In the genomic region with DNA sequence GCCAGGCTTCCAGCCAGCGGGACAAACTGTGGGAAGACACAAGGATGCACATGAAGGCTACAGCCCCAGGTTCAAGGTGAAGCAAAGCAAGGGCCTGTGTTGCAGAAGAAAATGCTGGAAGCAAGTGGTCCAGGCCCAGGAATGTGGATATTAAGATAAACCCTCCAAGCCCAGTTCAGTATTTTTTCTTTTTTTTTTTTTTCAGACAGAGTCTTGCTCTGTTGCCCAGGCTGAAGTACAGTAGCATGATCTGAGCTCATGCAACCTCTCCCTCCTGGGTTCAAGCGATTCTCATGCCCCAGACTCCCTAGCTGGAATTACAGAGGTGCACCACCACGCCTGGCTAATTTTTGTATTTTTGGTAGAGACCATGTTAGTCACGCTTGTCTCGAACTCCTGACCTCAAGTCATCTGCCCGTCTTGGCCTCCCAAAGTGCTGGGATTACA, we compare ENCODE assay signal across 16 cellular contexts. TPM values are rescaled to one million over a fixed set of nuclear protein-coding genes. Genes with fewer than 3 reads are reported as not detected.
A peak's percentile ranks its signal among the peaks of the same experiment; 100 is the strongest.
DNase-seq lines count a peak whose midpoint lies in the region; ATAC-seq and TF ChIP-seq lines count a peak whose summit lies in the region.
"Had no signal": no experiment of that assay in that cellular context is flagged by ENCODE, and none has a peak within 500 bp of the region (broad histone marks: within the 10 kb centered on the region; RNA-seq: fewer than 3 reads in every experiment).

No MANE protein-coding gene starts in this region.

- no peak for ATAC-seq in DND-41 (ENCODE audit: insufficient read depth, low read depth)
- no peak for ATAC-seq in T-helper 17 cell
- no peak for ATAC-seq in HG03520 (IDR thresholded peaks at IDR 0.05; ENCODE audit: unreplicated experiment)

- H4K20me1 ChIP-seq in DND-41 (ENCODE audit: insufficient read depth, low read length), result no peaks in the 10 kb centered on the region

- H3K27me3 Mint-ChIP-seq in activated CD4-positive, alpha-beta memory T cell treated with anti-CD3 and anti-CD28 coated beads for 36 hours, result no peaks in the 10 kb centered on the region
- H3K27me3 Mint-ChIP-seq in activated CD4-positive, alpha-beta memory T cell treated with anti-CD3 and anti-CD28 coated beads, Interleukin-2, amount 10 ng/mL, durations not matched to agents 7 days and 5 days, result no peaks in the 10 kb centered on the region
- no peaks in the 10 kb centered on the region for H3K27me3 Mint-ChIP-seq in T-helper 17 cell

- no peak for TF ChIP-seq CTCF in DND-41 (IDR thresholded peaks at IDR 0.05; ENCODE audit: borderline replicate concordance, extremely low read depth, low read length, poor library complexity, severe bottlenecking)

- H3K4me1 ChIP-seq in DND-41 (ENCODE audit: insufficient read depth, low read length) (peaks cover 27% of the 10 kb centered on the region), stomach smooth muscle (ENCODE audit: control insufficient read depth, insufficient read depth, low read length) (peaks cover 37% of the 10 kb centered on the region)

- peaks cover 15% of the 10 kb centered on the region for H3K79me2 ChIP-seq in DND-41 (ENCODE audit: insufficient read depth, low read length)

- POLR2A ChIA-PET in activated CD4-positive, alpha-beta memory T cell treated with anti-CD3 and anti-CD28 coated beads for 36 hours (lab: Charles Lee), result interaction anchor here (1.1 kb wide), 1 partner anchor 9 kb away, joined by 3 read pairs; a partner anchor contains a TSS
- POLR2A ChIA-PET in activated CD4-positive, alpha-beta memory T cell treated with anti-CD3 and anti-CD28 coated beads, Interleukin-2, amount 10 ng/mL, durations not matched to agents 7 days and 5 days (lab: Charles Lee), result interaction anchor here (1.0 to 14.7 kb wide), 2 partner anchors 16 to 21 kb away, joined by 3 to 574 read pairs; a partner anchor contains a TSS

- no peaks in the 10 kb centered on the region for H3K9me3 Mint-ChIP-seq in activated CD4-positive, alpha-beta memory T cell treated with anti-CD3 and anti-CD28 coated beads for 36 hours
- H3K9me3 Mint-ChIP-seq in activated CD4-positive, alpha-beta memory T cell treated with anti-CD3 and anti-CD28 coated beads, Interleukin-2, amount 10 ng/mL, durations not matched to agents 7 days and 5 days, result no peaks in the 10 kb centered on the region
- H3K9me3 Mint-ChIP-seq: CD8-positive, alpha-beta T cell had no signal

- peaks cover 30% of the 10 kb centered on the region for H3K36me3 Mint-ChIP-seq in activated CD4-positive, alpha-beta memory T cell treated with anti-CD3 and anti-CD28 coated beads for 36 hours
- H3K36me3 Mint-ChIP-seq in activated CD4-positive, alpha-beta memory T cell treated with anti-CD3 and anti-CD28 coated beads, Interleukin-2, amount 10 ng/mL, durations not matched to agents 7 days and 5 days (ENCODE audit: low read depth), result peaks cover 36% of the 10 kb centered on the region
- peaks cover 5% of the 10 kb centered on the region for H3K36me3 Mint-ChIP-seq in T-helper 17 cell (ENCODE audit: low read depth)

- H3K4me3 ChIP-seq in DND-41 (ENCODE audit: low read depth in 1 of 2, low read length in 2 of 2), result no peak overlapping the region
- no peak overlapping the region for H3K4me3 ChIP-seq in stomach smooth muscle (ENCODE audit: low read length in 2 of 2)
- H3K4me3 ChIP-seq: A549, BLaER1, MG63 had no signal

- H2AFZ ChIP-seq in DND-41 (ENCODE audit: low read depth, low read length), result no peak overlapping the region

- H3K4me1 Mint-ChIP-seq in activated CD4-positive, alpha-beta memory T cell treated with anti-CD3 and anti-CD28 coated beads for 36 hours (ENCODE audit: low read depth), result peaks cover 36% of the 10 kb centered on the region
- peaks cover 44% of the 10 kb centered on the region for H3K4me1 Mint-ChIP-seq in activated CD4-positive, alpha-beta memory T cell treated with anti-CD3 and anti-CD28 coated beads, Interleukin-2, amount 10 ng/mL, durations not matched to agents 7 days and 5 days
- H3K4me1 Mint-ChIP-seq in T-helper 17 cell, result peaks cover 30% of the 10 kb centered on the region

- H3K27me3 ChIP-seq in DND-41 (ENCODE audit: insufficient read depth, low read length, poor library complexity) (no peaks in the 10 kb centered on the region), stomach smooth muscle (ENCODE audit: control insufficient read depth in 1 of 2, insufficient read depth in 2 of 2, low read length in 2 of 2) (no peaks in the 10 kb centered on the region)
- H3K27me3 ChIP-seq: BLaER1, MG63 had no signal

- H3K4me2 ChIP-seq in DND-41 (ENCODE audit: insufficient read depth, low read length), result no peak overlapping the region
- H3K4me2 ChIP-seq: SK-N-SH had no signal

- no peaks in the 10 kb centered on the region; the same call in 1 of the 2 replicates for H3K36me3 ChIP-seq in DND-41 (ENCODE audit: insufficient read depth, low read length)
- peaks cover 16 to 17% of the 10 kb centered on the region in 2 donors for H3K36me3 ChIP-seq in stomach smooth muscle (ENCODE audit: control insufficient read depth in 2 of 2, insufficient read depth in 2 of 2, low read length in 2 of 2)

- H3K27ac ChIP-seq in DND-41 (ENCODE audit: low read length) (0 out of 2 replicates have a peak overlapping the region, but pooled peaks have one; percentile 3), stomach smooth muscle (ENCODE audit: low read length) (peak overlapping the region; percentile 24)
- H3K27ac ChIP-seq: BLaER1, HL-60 had no signal

- peak overlapping the region; percentile 83 for H3K27ac Mint-ChIP-seq in activated CD4-positive, alpha-beta memory T cell treated with anti-CD3 and anti-CD28 coated beads for 36 hours
- H3K27ac Mint-ChIP-seq in activated CD4-positive, alpha-beta memory T cell treated with anti-CD3 and anti-CD28 coated beads, Interleukin-2, amount 10 ng/mL, durations not matched to agents 7 days and 5 days, result no peak overlapping the region
- peak overlapping the region; percentile 99 for H3K27ac Mint-ChIP-seq in T-helper 17 cell

- no peak for DNase-seq in activated CD4-positive, alpha-beta memory T cell treated with anti-CD3 and anti-CD28 coated beads for 36 hours
- no peak for DNase-seq in activated CD4-positive, alpha-beta memory T cell treated with anti-CD3 and anti-CD28 coated beads, Interleukin-2, amount 10 ng/mL, durations not matched to agents 7 days and 5 days
- DNase-seq in DND-41 (no peak), T-helper 17 cell (no peak), SKM-1 treated with dmso at 0.1 percent for 144 hours (lab: John Stamatoyannopoulos, UW; ENCODE audit: unreplicated experiment) (no peak)
- DNase-seq: NCI-H510A had no signal

- intact Hi-C loops in activated CD4-positive, alpha-beta memory T cell treated with anti-CD3 and anti-CD28 coated beads for 36 hours (cut with micrococcal nuclease), result no loop called here

- H3K9ac ChIP-seq in DND-41 (ENCODE audit: low read depth, low read length) (peak overlapping the region; percentile 15; the same call in 1 of the 2 replicates), stomach smooth muscle (ENCODE audit: low read length in 2 of 2) (no peak overlapping the region)
- H3K9ac ChIP-seq: BLaER1, SK-N-SH had no signal

- no peak overlapping the region for H3K4me3 Mint-ChIP-seq in activated CD4-positive, alpha-beta memory T cell treated with anti-CD3 and anti-CD28 coated beads for 36 hours
- no peak overlapping the region for H3K4me3 Mint-ChIP-seq in activated CD4-positive, alpha-beta memory T cell treated with anti-CD3 and anti-CD28 coated beads, Interleukin-2, amount 10 ng/mL, durations not matched to agents 7 days and 5 days
- peak overlapping the region; percentile 36 for H3K4me3 Mint-ChIP-seq in T-helper 17 cell

- CTCF ChIA-PET in activated CD4-positive, alpha-beta memory T cell treated with anti-CD3 and anti-CD28 coated beads for 36 hours (lab: Charles Lee), result interaction anchor here (1.2 to 18.0 kb wide), 12 partner anchors 9 to 135 kb away, joined by 3 to 636 read pairs (median 8); a partner anchor contains a TSS
- CTCF ChIA-PET in activated CD4-positive, alpha-beta memory T cell treated with anti-CD3 and anti-CD28 coated beads, Interleukin-2, amount 10 ng/mL, durations not matched to agents 7 days and 5 days (lab: Charles Lee), result interaction anchor here (0.6 to 13.9 kb wide), 8 partner anchors 9 to 100 kb away, joined by 3 to 419 read pairs (median 6); a partner anchor contains a TSS

- H3K9me3 ChIP-seq in DND-41 (ENCODE audit: insufficient read depth, low read length, severe bottlenecking) (no peaks in the 10 kb centered on the region), T-helper 17 cell (ENCODE audit: control insufficient read depth, low read length, poor library complexity, severe bottlenecking) (no peaks in the 10 kb centered on the region), stomach smooth muscle (ENCODE audit: control insufficient read depth in 2 of 2, low read length in 2 of 2) (no peaks in the 10 kb centered on the region)
- H3K9me3 ChIP-seq: A549, BLaER1, MG63, SK-N-SH had no signal

RNA-seq across cellular contexts. Expression of a gene that starts 4.4 kb away (rescaled TPM):
- 100 to 1,000 TPM; 253 to 258 TPM for total RNA-seq in activated CD4-positive, alpha-beta memory T cell treated with anti-CD3 and anti-CD28 coated beads for 36 hours
- 100 to 1,000 TPM; 234 to 240 TPM for total RNA-seq in activated CD4-positive, alpha-beta memory T cell treated with anti-CD3 and anti-CD28 coated beads, Interleukin-2, amount 10 ng/mL, durations not matched to agents 7 days and 5 days
- 10 to 100 TPM; 92.6 to 97.0 TPM for total RNA-seq in T-helper 17 cell

RNA-seq across cellular contexts. Expression of a gene that starts 4.7 kb away (rescaled TPM):
- 10 to 100 TPM; 42.4 to 44.6 TPM for total RNA-seq in activated CD4-positive, alpha-beta memory T cell treated with anti-CD3 and anti-CD28 coated beads for 36 hours
- 10 to 100 TPM; 19.2 to 25.5 TPM for total RNA-seq in activated CD4-positive, alpha-beta memory T cell treated with anti-CD3 and anti-CD28 coated beads, Interleukin-2, amount 10 ng/mL, durations not matched to agents 7 days and 5 days
- total RNA-seq in T-helper 17 cell, result 1 to 10 TPM in 1 of 2 donors, under 1 TPM in 1; 0.85 to 3.0 TPM
- total RNA-seq: HT1080, IMR-90 had no signal

RNA-seq across cellular contexts. Expression of a gene that starts 5.9 kb away (rescaled TPM):
- 100 to 1,000 TPM; 409 to 411 TPM for total RNA-seq in activated CD4-positive, alpha-beta memory T cell treated with anti-CD3 and anti-CD28 coated beads for 36 hours
- total RNA-seq in activated CD4-positive, alpha-beta memory T cell treated with anti-CD3 and anti-CD28 coated beads, Interleukin-2, amount 10 ng/mL, durations not matched to agents 7 days and 5 days, result 100 to 1,000 TPM; 197 TPM
- 1,000 to 10,000 TPM; 1,500 to 1,584 TPM for total RNA-seq in T-helper 17 cell

RNA-seq across cellular contexts. Expression of a gene that starts 9.2 kb away (rescaled TPM):
- total RNA-seq in activated CD4-positive, alpha-beta memory T cell treated with anti-CD3 and anti-CD28 coated beads for 36 hours, result 10 to 100 TPM; 61.9 to 66.8 TPM
- 10 to 100 TPM; 34.8 to 38.4 TPM for total RNA-seq in activated CD4-positive, alpha-beta memory T cell treated with anti-CD3 and anti-CD28 coated beads, Interleukin-2, amount 10 ng/mL, durations not matched to agents 7 days and 5 days
- total RNA-seq in T-helper 17 cell, result 1 to 10 TPM; 3.1 to 5.7 TPM

RNA-seq across cellular contexts. Expression of a gene that starts 21.8 kb away (rescaled TPM):
- total RNA-seq in activated CD4-positive, alpha-beta memory T cell treated with anti-CD3 and anti-CD28 coated beads for 36 hours, result 10 to 100 TPM; 20.2 to 22.2 TPM
- 10 to 100 TPM; 17.0 to 17.8 TPM for total RNA-seq in activated CD4-positive, alpha-beta memory T cell treated with anti-CD3 and anti-CD28 coated beads, Interleukin-2, amount 10 ng/mL, durations not matched to agents 7 days and 5 days
- 10 to 100 TPM; 14.9 to 19.3 TPM for total RNA-seq in T-helper 17 cell

Comparison
In these comparisons a context has a peak if more than half of its experiments do, and no peak if none do; other contexts are left out.
1. RNA of a gene that starts 4.7 kb away (total RNA-seq): 42.4 to 44.6 TPM in activated CD4-positive, alpha-beta memory T cell treated with anti-CD3 and anti-CD28 coated beads for 36 hours and 19.2 to 25.5 TPM in activated CD4-positive, alpha-beta memory T cell treated with anti-CD3 and anti-CD28 coated beads, Interleukin-2, amount 10 ng/mL, durations not matched to agents 7 days and 5 days; 0.85 to 3.0 TPM in T-helper 17 cell; every median in the first group is over 4 times any median in the second.